In genomic region chr22:48616656-48617055, GRCh38 we compare ENCODE assay signal across 32 cellular contexts.
DNase-seq lines count a peak whose midpoint lies in the region; ATAC-seq and TF ChIP-seq lines count a peak whose summit lies in the region.
"Had no signal": no experiment of that assay in that cellular context is flagged by ENCODE, and none has a peak within 500 bp of the region (broad histone marks: within the 10 kb centered on the region; RNA-seq: fewer than 3 reads in every experiment).

No MANE protein-coding gene starts in this region.

- H2BK120ac ChIP-seq in IMR-90 (ENCODE audit: low read depth, low read length): no peak overlapping the region
- H2BK120ac ChIP-seq in neuronal stem cell (ENCODE audit: low read depth, low read length): no peak overlapping the region

- H3K79me2 ChIP-seq in GM23248 (ENCODE audit: insufficient read depth): no peaks in the 10 kb centered on the region

- H3K4me3 Mint-ChIP-seq in neural crest cell: no peak overlapping the region
- H3K4me3 Mint-ChIP-seq in MCF 10A (ENCODE audit: unreplicated experiment): no peak overlapping the region
- H3K4me3 Mint-ChIP-seq: B cell; CD14-positive monocyte; CD4-positive, alpha-beta memory T cell; CD4-positive, alpha-beta T cell; CD4-positive, CD25-positive, alpha-beta regulatory T cell; CD8-positive, alpha-beta memory T cell; CD8-positive, alpha-beta T cell had no signal

- H3K27me3 ChIP-seq in IMR-90 (ENCODE audit: control insufficient read depth, insufficient read depth, low read length) (no peaks in the 10 kb centered on the region), neuronal stem cell (ENCODE audit: control insufficient read depth in 3 of 3, insufficient read depth in 3 of 3, low read depth in 1 of 3, low read length in 3 of 3) (no peaks in the 10 kb centered on the region), GM23248 (replicated peaks; ENCODE audit: insufficient read depth) (no peaks in the 10 kb centered on the region)
- H3K27me3 ChIP-seq: BE2C, BLaER1 had no signal

- H3K9me2 ChIP-seq in GM23248 (ENCODE audit: insufficient read depth): no peaks in the 10 kb centered on the region

- no peak for TF ChIP-seq RAD21 in IMR-90 (IDR thresholded peaks at IDR 0.05; ENCODE audit: low read length)

- H3K18ac ChIP-seq in IMR-90 (ENCODE audit: low read depth, low read length) (no peak overlapping the region), neuronal stem cell (ENCODE audit: low read length) (peak overlapping the region; percentile 28)

- H2BK5ac ChIP-seq in IMR-90 (ENCODE audit: low read depth, low read length, poor library complexity, severe bottlenecking) (no peak overlapping the region), neuronal stem cell (ENCODE audit: low read length) (peak overlapping the region; percentile 13)

- POLR2A ChIA-PET in IMR-90 (lab: Charles Lee; ENCODE audit: unreplicated experiment) (no interaction called here), MCF 10A (lab: Yijun Ruan, JAX) (no interaction called here)

- no peak for ATAC-seq in IMR-90 (ENCODE audit: low read depth)
- ATAC-seq: A549; CD8-positive, alpha-beta T cell had no signal

- H3F3A ChIP-seq in GM23248 (ENCODE audit: insufficient read depth): no peaks in the 10 kb centered on the region

- DNase-seq in IMR-90: no peak
- no peak for DNase-seq in neural crest cell (ENCODE audit: low read depth, low spot score)
- no peak for DNase-seq in neuronal stem cell (ENCODE audit: low spot score)
- no peak for DNase-seq in pons (ENCODE audit: low spot score)
- no peak for DNase-seq in MCF 10A (ENCODE audit: unreplicated experiment)
- no peak for DNase-seq in GM23248
- DNase-seq: 8988T; ACHN; AML-193; BE2C; C1 segment of cervical spinal cord; Caco-2; Calu3; CD4-positive, alpha-beta memory T cell; CD4-positive, alpha-beta T cell; CD4-positive, CD25-positive, alpha-beta regulatory T cell; CD8-positive, alpha-beta memory T cell; CD8-positive, alpha-beta T cell; COR-L47; DMS 273 treated with DMSO at 0.1 percent for 48 hours; DMS153; DMS53; DMS79; DMS79 treated with DMSO at 0.1 percent for 48 hours; DND-41; EL had no signal

- H3K27ac ChIP-seq in IMR-90 (ENCODE audit: insufficient read depth, low read length) (no peak overlapping the region), neuronal stem cell (replicated peaks; ENCODE audit: low read length) (no peak overlapping the region), GM23248 (no peak overlapping the region)
- H3K27ac ChIP-seq: 22Rv1; A549; BLaER1; BLaER1 treated with 17β-estradiol and CSF1 and Interleukin-3, amounts not matched to agents 10 nM and 100 nM had no signal

- TF ChIP-seq POLR2A in IMR-90 (IDR thresholded peaks at IDR 0.05; ENCODE audit: low read depth, low read length): no peak

- H4K91ac ChIP-seq in IMR-90 (ENCODE audit: insufficient read depth, low read depth, low read length): no peak overlapping the region
- no peak overlapping the region for H4K91ac ChIP-seq in neuronal stem cell (ENCODE audit: low read depth, low read length, poor library complexity)

- H3K14ac ChIP-seq in IMR-90 (replicated peaks; ENCODE audit: low read depth, low read length) (no peak overlapping the region), neuronal stem cell (ENCODE audit: low read length) (peak overlapping the region; percentile 51)

- no peak overlapping the region for H3K9ac ChIP-seq in IMR-90 (ENCODE audit: low read depth, low read length)
- H3K9ac ChIP-seq in neuronal stem cell (ENCODE audit: low read depth, low read length, poor library complexity): no peak overlapping the region
- H3K9ac ChIP-seq in GM23248: no peak overlapping the region
- H3K9ac ChIP-seq: BLaER1; BLaER1 treated with 17β-estradiol and CSF1 and Interleukin-3, amounts not matched to agents 10 nM and 100 nM had no signal

- H3K27ac Mint-ChIP-seq in neural crest cell (ENCODE audit: unreplicated experiment): peak overlapping the region; percentile 81
- H3K27ac Mint-ChIP-seq in MCF 10A (ENCODE audit: low read depth, unreplicated experiment): no peak overlapping the region
- H3K27ac Mint-ChIP-seq: B cell; CD14-positive monocyte; CD4-positive, alpha-beta memory T cell; CD4-positive, alpha-beta T cell; CD4-positive, CD25-positive, alpha-beta regulatory T cell; CD8-positive, alpha-beta T cell had no signal

- no peaks in the 10 kb centered on the region for H3K36me3 ChIP-seq in IMR-90 (ENCODE audit: control insufficient read depth, insufficient read depth, low read length)
- no peaks in the 10 kb centered on the region for H3K36me3 ChIP-seq in neuronal stem cell (replicated peaks in 1 of 2; ENCODE audit: control insufficient read depth in 2 of 2, insufficient read depth in 2 of 2, low read length in 2 of 2)
- no peaks in the 10 kb centered on the region for H3K36me3 ChIP-seq in GM23248 (ENCODE audit: low read depth)
- H3K36me3 ChIP-seq: BE2C; BLaER1; BLaER1 treated with 17β-estradiol and CSF1 and Interleukin-3, amounts not matched to agents 10 nM and 100 nM had no signal

- peak overlapping the region; percentile 21 for H2AFZ ChIP-seq in IMR-90 (replicated peaks; ENCODE audit: low read length, poor library complexity)
- no peak overlapping the region for H2AFZ ChIP-seq in neuronal stem cell (ENCODE audit: low read length)
- no peak overlapping the region for H2AFZ ChIP-seq in GM23248

- H3K27me3 Mint-ChIP-seq in neural crest cell (ENCODE audit: low read depth): no peaks in the 10 kb centered on the region
- no peaks in the 10 kb centered on the region for H3K27me3 Mint-ChIP-seq in MCF 10A (ENCODE audit: insufficient read depth, unreplicated experiment)
- H3K27me3 Mint-ChIP-seq: B cell; CD4-positive, alpha-beta memory T cell; CD4-positive, alpha-beta T cell; CD4-positive, CD25-positive, alpha-beta regulatory T cell had no signal

- intact Hi-C loops in IMR-90 (cut with micrococcal nuclease) (no loop called here), MCF 10A (cut with micrococcal nuclease) (no loop called here)

- H3K9me3 ChIP-seq in IMR-90 (ENCODE audit: control insufficient read depth, insufficient read depth, low read length): peaks cover 50% of the 10 kb centered on the region
- H3K9me3 ChIP-seq in neuronal stem cell (replicated peaks in 1 of 2; ENCODE audit: control insufficient read depth in 2 of 2, insufficient read depth in 1 of 2, low read depth in 1 of 2, low read length in 2 of 2): no peaks in the 10 kb centered on the region
- H3K9me3 ChIP-seq in GM23248 (ENCODE audit: low read depth): no peaks in the 10 kb centered on the region
- H3K9me3 ChIP-seq: A549, BLaER1, Caco-2 had no signal

- H4K20me1 ChIP-seq in IMR-90 (ENCODE audit: insufficient read depth, low read length) (no peaks in the 10 kb centered on the region), GM23248 (ENCODE audit: insufficient read depth) (no peaks in the 10 kb centered on the region)

- H3K4me1 ChIP-seq in IMR-90 (ENCODE audit: control insufficient read depth, insufficient read depth, low read length): no peaks in the 10 kb centered on the region
- no peaks in the 10 kb centered on the region for H3K4me1 ChIP-seq in neuronal stem cell (ENCODE audit: control insufficient read depth in 2 of 2, insufficient read depth in 1 of 2, low read depth in 1 of 2, low read length in 2 of 2)
- H3K4me1 ChIP-seq in GM23248 (ENCODE audit: insufficient read depth): no peaks in the 10 kb centered on the region
- H3K4me1 ChIP-seq: A549, BE2C, Caco-2 had no signal

- H3K23ac ChIP-seq in IMR-90 (ENCODE audit: low read depth, low read length) (no peak overlapping the region), neuronal stem cell (ENCODE audit: low read depth, low read length, poor library complexity) (no peak overlapping the region)

- no peak overlapping the region for H3K4me3 ChIP-seq in IMR-90 (ENCODE audit: insufficient read depth, low read depth, low read length)
- no peak overlapping the region for H3K4me3 ChIP-seq in neuronal stem cell (ENCODE audit: low read length in 2 of 2)
- no peak overlapping the region for H3K4me3 ChIP-seq in GM23248
- H3K4me3 ChIP-seq: A549; BLaER1; BLaER1 treated with 17β-estradiol and CSF1 and Interleukin-3, amounts not matched to agents 10 nM and 100 nM had no signal

- BruUV-seq in IMR-90 (replicated peaks; lab: Mats Ljungman, UMichigan) (no TSS peak), MCF 10A (replicated peaks; lab: Mats Ljungman, UMichigan) (no TSS peak)

- WGBS in IMR-90 (ENCODE audit: extremely low coverage in 2 of 2, insufficient read length in 1 of 2), 2 experiments: 77% methylated on average over 7 of the region's 13 CpGs; no CpG with 5 or more reads in 1 of the 2 experiments
- no CpG with 5 or more reads among the region's 13 CpGs for WGBS in neuronal stem cell (ENCODE audit: extremely low coverage in 2 of 2, insufficient read length in 2 of 2, insufficient replicate concordance in 1 of 2), 2 donors
- 66 to 69% methylated on average over 12 to 13 of the region's 13 CpGs for WGBS in GM23248 (ENCODE audit: low coverage in 1 of 2, low lambda C conversion rate in 2 of 2, missing lambda C conversion rate in 2 of 2), 2 experiments

- CTCF ChIA-PET in IMR-90 (lab: Yijun Ruan, JAX): no interaction called here
- CTCF ChIA-PET in MCF 10A (lab: Yijun Ruan, JAX): no interaction called here

- H3K4me1 Mint-ChIP-seq in neural crest cell: no peaks in the 10 kb centered on the region
- H3K4me1 Mint-ChIP-seq in MCF 10A (ENCODE audit: insufficient read depth, unreplicated experiment): no peaks in the 10 kb centered on the region
- H3K4me1 Mint-ChIP-seq: B cell; CD14-positive monocyte; CD4-positive, alpha-beta memory T cell; CD4-positive, CD25-positive, alpha-beta regulatory T cell; CD8-positive, alpha-beta memory T cell had no signal

- no peaks in the 10 kb centered on the region for H3K79me1 ChIP-seq in IMR-90 (ENCODE audit: low read depth in 1 of 2, low read length in 2 of 2)
- peaks cover 13% of the 10 kb centered on the region for H3K79me1 ChIP-seq in neuronal stem cell (ENCODE audit: low read depth, low read length)

- H3K4ac ChIP-seq in IMR-90 (ENCODE audit: low read depth, low read length) (no peak overlapping the region), neuronal stem cell (ENCODE audit: low read length) (no peak overlapping the region)

- no peak overlapping the region for H2BK15ac ChIP-seq in IMR-90 (ENCODE audit: low read depth, low read length)
- no peak overlapping the region for H2BK15ac ChIP-seq in neuronal stem cell (ENCODE audit: low read length)

- H2AK5ac ChIP-seq in IMR-90 (ENCODE audit: low read depth, low read length) (no peak overlapping the region), neuronal stem cell (ENCODE audit: low read depth, low read length) (no peak overlapping the region)

- no peak overlapping the region for H3K56ac ChIP-seq in IMR-90 (ENCODE audit: extremely low read depth, insufficient read depth, low read length)

- in situ Hi-C loops in IMR-90 (cut with MboI; ENCODE audit: low sequenced_read_pairs) (no loop called here), GM23248 (cut with MboI) (no loop called here)

- H3K36me3 Mint-ChIP-seq in neural crest cell (ENCODE audit: low read depth) (no peaks in the 10 kb centered on the region), MCF 10A (ENCODE audit: insufficient read depth, unreplicated experiment) (peaks cover 6% of the 10 kb centered on the region)
- H3K36me3 Mint-ChIP-seq: CD14-positive monocyte; CD4-positive, alpha-beta memory T cell; CD4-positive, CD25-positive, alpha-beta regulatory T cell; CD8-positive, alpha-beta memory T cell; CD8-positive, alpha-beta T cell had no signal

- H3K4me2 ChIP-seq in IMR-90 (ENCODE audit: low read depth, low read length) (no peak overlapping the region), neuronal stem cell (ENCODE audit: insufficient read depth, low read length, poor library complexity, severe bottlenecking) (no peak overlapping the region), GM23248 (ENCODE audit: unreplicated experiment) (no peak overlapping the region)
- H3K4me2 ChIP-seq: A549, BLaER1 had no signal

- TF ChIP-seq CTCF in IMR-90 (conservative IDR thresholded peaks at IDR 0.05; ENCODE audit: low read depth, low read length) (no peak), neural crest cell (conservative IDR thresholded peaks at IDR 0.05) (no peak), MCF 10A (IDR thresholded peaks at IDR 0.05; ENCODE audit: unreplicated experiment) (no peak)

- no peak overlapping the region for H2AK9ac ChIP-seq in IMR-90 (replicated peaks; ENCODE audit: low read depth, low read length, poor library complexity)

- H3K9me3 Mint-ChIP-seq in neural crest cell (no peaks in the 10 kb centered on the region), MCF 10A (ENCODE audit: unreplicated experiment) (peaks cover 19% of the 10 kb centered on the region)
- H3K9me3 Mint-ChIP-seq: CD4-positive, alpha-beta T cell; CD8-positive, alpha-beta memory T cell; CD8-positive, alpha-beta T cell had no signal

- H2BK12ac ChIP-seq in neuronal stem cell (ENCODE audit: low read length): no peak overlapping the region

- H4K8ac ChIP-seq in IMR-90 (ENCODE audit: low read depth in 2 of 2, low read length in 2 of 2): no peak overlapping the region
- no peak overlapping the region for H4K8ac ChIP-seq in neuronal stem cell (ENCODE audit: low read depth, low read length)

- no peak overlapping the region for H2BK20ac ChIP-seq in IMR-90 (ENCODE audit: low read depth, low read length)

- no peak overlapping the region for H4K5ac ChIP-seq in IMR-90 (ENCODE audit: low read depth, low read length)

- no peaks in the 10 kb centered on the region for H3K9me1 ChIP-seq in IMR-90 (ENCODE audit: insufficient read depth, low read length)

- dilution Hi-C loops in IMR-90 (cut with HindIII; ENCODE audit: low sequenced_read_pairs, unreplicated experiment): no loop called here
